ENCODE assay signal across 1 cellular context in genomic region chr2:174786066-174786725, GRCh38.
TF ChIP-seq lines count a peak whose summit lies in the region.

No MANE protein-coding gene starts in this region.

TF ChIP-seq in GM23338, 12 proteins besides CTCF, POLR2A, EP300 and RAD21 (continued from another document):
- no peak for TF ChIP-seq ZNF462 (CRISPR knock-in tag; IDR thresholded peaks at IDR 0.05)
- TF ChIP-seq ETS1 (IDR thresholded peaks at IDR 0.05): no peak
- no peak for TF ChIP-seq REST (IDR thresholded peaks at IDR 0.05; ENCODE audit: unreplicated experiment)
